1 cellular context compared by ENCODE assay signal in genomic region chr2:1495676-1496393, GRCh38.
TF ChIP-seq lines count a peak whose summit lies in the region.

No MANE protein-coding gene starts in this region.

TF ChIP-seq in WTC11, 78 proteins besides CTCF, POLR2A, EP300 and RAD21 (continued from another document):
- TF ChIP-seq ELF4 (CRISPR knock-in tag; IDR thresholded peaks at IDR 0.05; ENCODE audit: low read depth) (no peak), IRF2 (CRISPR knock-in tag; IDR thresholded peaks at IDR 0.05; ENCODE audit: borderline replicate concordance, low read depth) (no peak), TCF7 (CRISPR knock-in tag; IDR thresholded peaks at IDR 0.05; ENCODE audit: low read depth) (no peak), MAX (CRISPR knock-in tag; IDR thresholded peaks at IDR 0.05) (no peak), FOXJ3 (CRISPR knock-in tag; IDR thresholded peaks at IDR 0.05; ENCODE audit: borderline replicate concordance) (no peak), PRRX2 (CRISPR knock-in tag; IDR thresholded peaks at IDR 0.05) (no peak), JAZF1 (CRISPR knock-in tag; IDR thresholded peaks at IDR 0.05) (no peak), STAT6 (CRISPR knock-in tag; conservative IDR thresholded peaks at IDR 0.05; ENCODE audit: low read depth) (no peak), ZBTB21 (CRISPR knock-in tag; IDR thresholded peaks at IDR 0.05; ENCODE audit: borderline replicate concordance) (no peak)
